ENCODE assay signal across 25 cellular contexts in the genomic region with DNA sequence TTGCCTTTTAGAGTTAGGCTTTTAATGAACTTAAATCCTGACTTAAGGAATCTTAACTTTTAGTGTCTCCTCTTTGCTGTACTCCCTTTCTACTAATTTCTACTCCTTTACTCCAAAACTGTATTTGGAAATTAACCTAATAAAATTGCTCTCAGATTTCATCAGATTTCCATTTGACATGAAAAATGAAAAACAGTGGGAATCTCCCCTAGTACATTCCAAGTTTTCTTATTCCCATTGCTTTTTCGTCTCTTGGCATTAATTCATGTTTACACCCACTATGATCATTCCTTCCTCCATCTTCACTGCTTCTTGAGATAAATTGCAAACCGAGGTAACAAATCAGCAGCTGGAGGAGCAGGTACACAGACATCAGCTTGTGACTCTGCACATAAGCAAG.
"Had no signal": no experiment of that assay in that cellular context is flagged by ENCODE, and none has a peak within 500 bp of the region (broad histone marks: within the 10 kb centered on the region; RNA-seq: fewer than 3 reads in every experiment).

No MANE protein-coding gene starts in this region.

- H3K4me1 Mint-ChIP-seq: activated CD4-positive, alpha-beta T cell treated with anti-CD3 and anti-CD28 coated beads, Interleukin-2, amount 10 ng/mL, durations not matched to agents 24 days and 14 days; nephron progenitor cell had no signal

- DNase-seq: activated CD4-positive, alpha-beta T cell treated with anti-CD3 and anti-CD28 coated beads, Interleukin-2, amount 10 ng/mL, durations not matched to agents 24 days and 14 days; activated CD4-positive, CD25-positive, alpha-beta regulatory T cell; activated CD8-positive, alpha-beta memory T cell treated with anti-CD3 and anti-CD28 coated beads, Interleukin-2, amount 50 U/mL, for 4 hours; activated CD8-positive, alpha-beta T cell treated with anti-CD3 and anti-CD28 coated beads, Interleukin-2, amount 10 ng/mL, durations not matched to agents 7 days and 5 days; activated gamma-delta T cell; activated T-cell treated with anti-CD3 and anti-CD28 coated beads, Interleukin-2, amount 50 U/mL, for 48 hours; amniotic stem cell; body of pancreas; central memory CD4-positive, alpha-beta T cell; effector memory CD4-positive, alpha-beta T cell; left lung; nephron progenitor cell; occipital lobe; right cardiac atrium; small intestine; stimulated activated CD4-positive, alpha-beta T cell treated with anti-CD3 and anti-CD28 coated beads, Interleukin-4, amount 100 ng/mL, for 4 hours; stimulated activated CD8-positive, alpha-beta memory T cell treated with anti-CD3 and anti-CD28 coated beads, Interleukin-4, amount 100 ng/mL, for 48 hours; stimulated activated naive CD8-positive, alpha-beta T cell treated with anti-CD3 and anti-CD28 coated beads, Interleukin-15, Interleukin-2, amounts not matched to agents 100 U/mL and 50 U/mL, for 24 hours; SW 1271; trophoblast cell had no signal

- H3K36me3 Mint-ChIP-seq: activated naive CD4-positive, alpha-beta T cell treated with anti-CD3 and anti-CD28 coated beads, Interleukin-2, amount 50 U/mL, for 72 hours had no signal

- ATAC-seq: activated CD8-positive, alpha-beta T cell treated with anti-CD3 and anti-CD28 coated beads, Interleukin-2, amount 10 ng/mL, durations not matched to agents 7 days and 5 days; activated naive CD4-positive, alpha-beta T cell treated with anti-CD3 and anti-CD28 coated beads, Interleukin-2, amount 50 U/mL, for 72 hours; body of pancreas; left lung; right cardiac atrium; stimulated activated naive CD8-positive, alpha-beta T cell treated with anti-CD3 and anti-CD28 coated beads, Interleukin-15, Interleukin-2, amounts not matched to agents 100 U/mL and 50 U/mL, for 24 hours had no signal

- H3K9me3 Mint-ChIP-seq: activated CD4-positive, alpha-beta T cell treated with anti-CD3 and anti-CD28 coated beads, Interleukin-2, amount 10 ng/mL, durations not matched to agents 24 days and 14 days; activated naive CD4-positive, alpha-beta T cell treated with anti-CD3 and anti-CD28 coated beads, Interleukin-2, amount 50 U/mL, for 72 hours; dendritic cell treated with granulocyte-macrophage colony-stimulating factor and Interleukin-4, amounts not matched to agents 40 ng/mL and 50 ng/mL, for 4 days; nephron progenitor cell had no signal

- H3K9me3 ChIP-seq: body of pancreas, left lung, prostate gland had no signal

- H3K4me3 Mint-ChIP-seq: activated CD4-positive, alpha-beta T cell treated with anti-CD3 and anti-CD28 coated beads, Interleukin-2, amount 10 ng/mL, durations not matched to agents 24 days and 14 days; activated CD8-positive, alpha-beta T cell treated with anti-CD3 and anti-CD28 coated beads, Interleukin-2, amount 10 ng/mL, durations not matched to agents 7 days and 5 days; dendritic cell treated with granulocyte-macrophage colony-stimulating factor and Interleukin-4, amounts not matched to agents 40 ng/mL and 50 ng/mL, for 4 days; nephron progenitor cell had no signal

- H3K79me2 ChIP-seq: hepatocyte had no signal

- H3K4me3 ChIP-seq: body of pancreas, hepatocyte, left lung, prostate gland had no signal

- H2AFZ ChIP-seq: hepatocyte had no signal

- H3K27ac ChIP-seq: body of pancreas, hepatocyte, left lung, prostate gland had no signal

- H3K36me3 ChIP-seq: left lung, prostate gland had no signal

- H3K4me1 ChIP-seq: body of pancreas, left lung, prostate gland had no signal

- H3K27me3 ChIP-seq: body of pancreas, hepatocyte, left lung had no signal

- H3K4me2 ChIP-seq: hepatocyte had no signal

- H3K27me3 Mint-ChIP-seq: activated CD4-positive, alpha-beta T cell treated with anti-CD3 and anti-CD28 coated beads, Interleukin-2, amount 10 ng/mL, durations not matched to agents 24 days and 14 days; dendritic cell treated with granulocyte-macrophage colony-stimulating factor and Interleukin-4, amounts not matched to agents 40 ng/mL and 50 ng/mL, for 4 days had no signal

- H3K27ac Mint-ChIP-seq: activated CD4-positive, alpha-beta T cell treated with anti-CD3 and anti-CD28 coated beads, Interleukin-2, amount 10 ng/mL, durations not matched to agents 24 days and 14 days; activated CD8-positive, alpha-beta T cell treated with anti-CD3 and anti-CD28 coated beads, Interleukin-2, amount 10 ng/mL, durations not matched to agents 7 days and 5 days; activated naive CD4-positive, alpha-beta T cell treated with anti-CD3 and anti-CD28 coated beads, Interleukin-2, amount 50 U/mL, for 72 hours; dendritic cell treated with granulocyte-macrophage colony-stimulating factor and Interleukin-4, amounts not matched to agents 40 ng/mL and 50 ng/mL, for 4 days; nephron progenitor cell had no signal

- FAIRE-seq: keratinocyte, small intestine had no signal
